In genomic region chr2:223944704-223945531, GRCh38 we compare ENCODE assay signal across 1 cellular context.
TF ChIP-seq lines count a peak whose summit lies in the region.

A gene with protein sequence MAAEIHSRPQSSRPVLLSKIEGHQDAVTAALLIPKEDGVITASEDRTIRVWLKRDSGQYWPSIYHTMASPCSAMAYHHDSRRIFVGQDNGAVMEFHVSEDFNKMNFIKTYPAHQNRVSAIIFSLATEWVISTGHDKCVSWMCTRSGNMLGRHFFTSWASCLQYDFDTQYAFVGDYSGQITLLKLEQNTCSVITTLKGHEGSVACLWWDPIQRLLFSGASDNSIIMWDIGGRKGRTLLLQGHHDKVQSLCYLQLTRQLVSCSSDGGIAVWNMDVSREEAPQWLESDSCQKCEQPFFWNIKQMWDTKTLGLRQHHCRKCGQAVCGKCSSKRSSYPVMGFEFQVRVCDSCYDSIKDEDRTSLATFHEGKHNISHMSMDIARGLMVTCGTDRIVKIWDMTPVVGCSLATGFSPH (minus strand): TSS chr2:223945335. CDS start chr2:223945284, 51 bp downstream.

TF ChIP-seq in HepG2, 621 proteins besides CTCF, POLR2A, EP300 and RAD21 (continued from another document and continues in another):
- TF ChIP-seq, protein P1, sequence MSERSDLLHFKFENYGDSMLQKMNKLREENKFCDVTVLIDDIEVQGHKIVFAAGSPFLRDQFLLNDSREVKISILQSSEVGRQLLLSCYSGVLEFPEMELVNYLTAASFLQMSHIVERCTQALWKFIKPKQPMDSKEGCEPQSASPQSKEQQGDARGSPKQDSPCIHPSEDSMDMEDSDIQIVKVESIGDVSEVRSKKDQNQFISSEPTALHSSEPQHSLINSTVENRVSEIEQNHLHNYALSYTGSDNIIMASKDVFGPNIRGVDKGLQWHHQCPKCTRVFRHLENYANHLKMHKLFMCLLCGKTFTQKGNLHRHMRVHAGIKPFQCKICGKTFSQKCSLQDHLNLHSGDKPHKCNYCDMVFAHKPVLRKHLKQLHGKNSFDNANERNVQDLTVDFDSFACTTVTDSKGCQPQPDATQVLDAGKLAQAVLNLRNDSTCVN (CRISPR knock-in tag; IDR thresholded peaks at IDR 0.05; ENCODE audit: borderline replicate concordance), result peak; percentile 92
- TF ChIP-seq GPN1 (CRISPR knock-in tag; IDR thresholded peaks at IDR 0.05; ENCODE audit: borderline replicate concordance), result no peak
- no peak for TF ChIP-seq PRPF4 (IDR thresholded peaks at IDR 0.05; ENCODE audit: low read depth, low read length, poor library complexity, severe bottlenecking)
- TF ChIP-seq ZNF205 (CRISPR knock-in tag; IDR thresholded peaks at IDR 0.05), result peak; percentile 79; the same call in 1 of the 2 replicates
- TF ChIP-seq, protein P2, sequence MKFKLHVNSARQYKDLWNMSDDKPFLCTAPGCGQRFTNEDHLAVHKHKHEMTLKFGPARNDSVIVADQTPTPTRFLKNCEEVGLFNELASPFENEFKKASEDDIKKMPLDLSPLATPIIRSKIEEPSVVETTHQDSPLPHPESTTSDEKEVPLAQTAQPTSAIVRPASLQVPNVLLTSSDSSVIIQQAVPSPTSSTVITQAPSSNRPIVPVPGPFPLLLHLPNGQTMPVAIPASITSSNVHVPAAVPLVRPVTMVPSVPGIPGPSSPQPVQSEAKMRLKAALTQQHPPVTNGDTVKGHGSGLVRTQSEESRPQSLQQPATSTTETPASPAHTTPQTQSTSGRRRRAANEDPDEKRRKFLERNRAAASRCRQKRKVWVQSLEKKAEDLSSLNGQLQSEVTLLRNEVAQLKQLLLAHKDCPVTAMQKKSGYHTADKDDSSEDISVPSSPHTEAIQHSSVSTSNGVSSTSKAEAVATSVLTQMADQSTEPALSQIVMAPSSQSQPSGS (CRISPR knock-in tag; IDR thresholded peaks at IDR 0.05), result peak; percentile 88
- peak; percentile 93 for TF ChIP-seq SRF (IDR thresholded peaks at IDR 0.05; ENCODE audit: low read depth, low read length)
- no peak for TF ChIP-seq ATF7 (IDR thresholded peaks at IDR 0.05)
- TF ChIP-seq ATF7 (CRISPR knock-in tag; IDR thresholded peaks at IDR 0.05), result no peak
- peak; percentile 85 for TF ChIP-seq MIXL1 (CRISPR knock-in tag; IDR thresholded peaks at IDR 0.05)
- peak; percentile 46 for TF ChIP-seq TBL1XR1 (IDR thresholded peaks at IDR 0.05; ENCODE audit: borderline replicate concordance, low read length, partially characterized antibody)
- TF ChIP-seq, protein P3, sequence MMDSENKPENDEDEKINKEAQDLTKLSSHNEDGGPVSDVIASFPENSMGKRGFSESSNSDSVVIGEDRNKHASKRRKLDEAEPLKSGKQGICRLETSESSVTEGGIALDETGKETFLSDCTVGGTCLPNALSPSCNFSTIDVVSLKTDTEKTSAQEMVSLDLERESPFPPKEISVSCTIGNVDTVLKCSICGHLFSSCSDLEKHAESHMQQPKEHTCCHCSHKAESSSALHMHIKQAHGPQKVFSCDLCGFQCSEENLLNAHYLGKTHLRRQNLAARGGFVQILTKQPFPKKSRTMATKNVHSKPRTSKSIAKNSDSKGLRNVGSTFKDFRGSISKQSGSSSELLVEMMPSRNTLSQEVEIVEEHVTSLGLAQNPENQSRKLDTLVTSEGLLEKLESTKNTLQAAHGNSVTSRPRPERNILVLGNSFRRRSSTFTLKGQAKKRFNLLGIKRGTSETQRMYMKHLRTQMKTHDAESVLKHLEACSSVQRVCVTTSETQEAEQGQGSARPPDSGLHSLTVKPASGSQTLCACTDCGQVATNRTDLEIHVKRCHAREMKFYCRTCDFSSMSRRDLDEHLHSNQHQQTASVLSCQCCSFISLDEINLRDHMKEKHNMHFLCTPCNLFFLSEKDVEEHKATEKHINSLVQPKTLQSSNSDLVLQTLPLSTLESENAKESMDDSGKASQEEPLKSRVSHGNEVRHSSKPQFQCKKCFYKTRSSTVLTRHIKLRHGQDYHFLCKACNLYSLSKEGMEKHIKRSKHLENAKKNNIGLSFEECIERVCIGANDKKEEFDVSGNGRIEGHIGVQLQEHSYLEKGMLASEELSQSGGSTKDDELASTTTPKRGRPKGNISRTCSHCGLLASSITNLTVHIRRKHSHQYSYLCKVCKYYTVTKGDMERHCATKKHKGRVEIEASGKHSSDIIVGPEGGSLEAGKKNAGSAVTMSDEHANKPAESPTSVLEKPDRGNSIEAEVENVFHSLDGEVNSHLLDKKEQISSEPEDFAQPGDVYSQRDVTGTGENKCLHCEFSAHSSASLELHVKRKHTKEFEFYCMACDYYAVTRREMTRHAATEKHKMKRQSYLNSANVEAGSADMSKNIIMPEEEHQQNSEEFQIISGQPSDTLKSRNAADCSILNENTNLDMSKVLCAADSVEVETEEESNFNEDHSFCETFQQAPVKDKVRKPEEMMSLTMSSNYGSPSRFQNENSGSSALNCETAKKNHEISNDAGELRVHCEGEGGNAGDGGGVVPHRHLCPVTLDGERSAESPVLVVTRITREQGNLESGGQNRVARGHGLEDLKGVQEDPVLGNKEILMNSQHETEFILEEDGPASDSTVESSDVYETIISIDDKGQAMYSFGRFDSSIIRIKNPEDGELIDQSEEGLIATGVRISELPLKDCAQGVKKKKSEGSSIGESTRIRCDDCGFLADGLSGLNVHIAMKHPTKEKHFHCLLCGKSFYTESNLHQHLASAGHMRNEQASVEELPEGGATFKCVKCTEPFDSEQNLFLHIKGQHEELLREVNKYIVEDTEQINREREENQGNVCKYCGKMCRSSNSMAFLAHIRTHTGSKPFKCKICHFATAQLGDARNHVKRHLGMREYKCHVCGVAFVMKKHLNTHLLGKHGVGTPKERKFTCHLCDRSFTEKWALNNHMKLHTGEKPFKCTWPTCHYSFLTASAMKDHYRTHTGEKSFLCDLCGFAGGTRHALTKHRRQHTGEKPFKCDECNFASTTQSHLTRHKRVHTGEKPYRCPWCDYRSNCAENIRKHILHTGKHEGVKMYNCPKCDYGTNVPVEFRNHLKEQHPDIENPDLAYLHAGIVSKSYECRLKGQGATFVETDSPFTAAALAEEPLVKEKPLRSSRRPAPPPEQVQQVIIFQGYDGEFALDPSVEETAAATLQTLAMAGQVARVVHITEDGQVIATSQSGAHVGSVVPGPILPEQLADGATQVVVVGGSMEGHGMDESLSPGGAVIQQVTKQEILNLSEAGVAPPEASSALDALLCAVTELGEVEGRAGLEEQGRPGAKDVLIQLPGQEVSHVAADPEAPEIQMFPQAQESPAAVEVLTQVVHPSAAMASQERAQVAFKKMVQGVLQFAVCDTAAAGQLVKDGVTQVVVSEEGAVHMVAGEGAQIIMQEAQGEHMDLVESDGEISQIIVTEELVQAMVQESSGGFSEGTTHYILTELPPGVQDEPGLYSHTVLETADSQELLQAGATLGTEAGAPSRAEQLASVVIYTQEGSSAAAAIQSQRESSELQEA (CRISPR knock-in tag; IDR thresholded peaks at IDR 0.05; ENCODE audit: not compliant biosample characterization), result peak; percentile 55
- peak; percentile 94; the same call in 1 of the 2 replicates for TF ChIP-seq GLI4 (CRISPR knock-in tag; IDR thresholded peaks at IDR 0.05; ENCODE audit: borderline replicate concordance)
- peak; percentile 99 for TF ChIP-seq BRD4 (CRISPR knock-in tag; IDR thresholded peaks at IDR 0.05)
- peak; percentile 98 for TF ChIP-seq ZNF709 (CRISPR knock-in tag; IDR thresholded peaks at IDR 0.05)
- peak; percentile 94 for TF ChIP-seq ZNF607 (CRISPR knock-in tag; IDR thresholded peaks at IDR 0.05; ENCODE audit: borderline replicate concordance)
- no peak; the same call in 1 of the 2 replicates for TF ChIP-seq PAWR (CRISPR knock-in tag; IDR thresholded peaks at IDR 0.05; ENCODE audit: borderline replicate concordance)
- TF ChIP-seq ZNF570 (CRISPR knock-in tag; IDR thresholded peaks at IDR 0.05; ENCODE audit: borderline replicate concordance), result no peak
- no peak for TF ChIP-seq MBD4 (IDR thresholded peaks at IDR 0.05; ENCODE audit: borderline replicate concordance, low read length)
- peak; percentile 69; the same call in 1 of the 2 replicates for TF ChIP-seq FOXK1 (CRISPR knock-in tag; IDR thresholded peaks at IDR 0.05; ENCODE audit: borderline replicate concordance, low read depth)
- TF ChIP-seq ZFY (CRISPR knock-in tag; IDR thresholded peaks at IDR 0.05), result peak; percentile 99
- TF ChIP-seq MTA1 (CRISPR knock-in tag; IDR thresholded peaks at IDR 0.05; ENCODE audit: borderline replicate concordance), result no peak
- peak; percentile 61; the same call in 1 of the 2 replicates for TF ChIP-seq ZNF138 (CRISPR knock-in tag; IDR thresholded peaks at IDR 0.05; ENCODE audit: low read depth)
- TF ChIP-seq U2AF1 (optimal IDR thresholded peaks at IDR 0.05; ENCODE audit: low read depth, low read length), result peak; percentile 89
- TF ChIP-seq CENPX (CRISPR knock-in tag; IDR thresholded peaks at IDR 0.05), result no peak
- TF ChIP-seq ZNF460 (CRISPR knock-in tag; IDR thresholded peaks at IDR 0.05; ENCODE audit: borderline replicate concordance), result no peak; the same call in 1 of the 2 replicates
- TF ChIP-seq ZBTB39 (CRISPR knock-in tag; IDR thresholded peaks at IDR 0.05), result peak; percentile 81; the same call in 1 of the 2 replicates
- peak; percentile 82; the same call in 1 of the 2 replicates for TF ChIP-seq ZNF841 (CRISPR knock-in tag; IDR thresholded peaks at IDR 0.05; ENCODE audit: borderline replicate concordance)
- no peak; the same call in 1 of the 2 replicates for TF ChIP-seq PAX8 (CRISPR knock-in tag; IDR thresholded peaks at IDR 0.05; ENCODE audit: borderline replicate concordance)
- TF ChIP-seq, protein P4, sequence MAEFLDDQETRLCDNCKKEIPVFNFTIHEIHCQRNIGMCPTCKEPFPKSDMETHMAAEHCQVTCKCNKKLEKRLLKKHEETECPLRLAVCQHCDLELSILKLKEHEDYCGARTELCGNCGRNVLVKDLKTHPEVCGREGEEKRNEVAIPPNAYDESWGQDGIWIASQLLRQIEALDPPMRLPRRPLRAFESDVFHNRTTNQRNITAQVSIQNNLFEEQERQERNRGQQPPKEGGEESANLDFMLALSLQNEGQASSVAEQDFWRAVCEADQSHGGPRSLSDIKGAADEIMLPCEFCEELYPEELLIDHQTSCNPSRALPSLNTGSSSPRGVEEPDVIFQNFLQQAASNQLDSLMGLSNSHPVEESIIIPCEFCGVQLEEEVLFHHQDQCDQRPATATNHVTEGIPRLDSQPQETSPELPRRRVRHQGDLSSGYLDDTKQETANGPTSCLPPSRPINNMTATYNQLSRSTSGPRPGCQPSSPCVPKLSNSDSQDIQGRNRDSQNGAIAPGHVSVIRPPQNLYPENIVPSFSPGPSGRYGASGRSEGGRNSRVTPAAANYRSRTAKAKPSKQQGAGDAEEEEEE (CRISPR knock-in tag; IDR thresholded peaks at IDR 0.05; ENCODE audit: borderline replicate concordance), result 0 out of 2 replicates have a peak, but pooled peaks have one; percentile 51
- TF ChIP-seq ZSCAN12 (CRISPR knock-in tag; IDR thresholded peaks at IDR 0.05), result no peak
- TF ChIP-seq, protein P5, sequence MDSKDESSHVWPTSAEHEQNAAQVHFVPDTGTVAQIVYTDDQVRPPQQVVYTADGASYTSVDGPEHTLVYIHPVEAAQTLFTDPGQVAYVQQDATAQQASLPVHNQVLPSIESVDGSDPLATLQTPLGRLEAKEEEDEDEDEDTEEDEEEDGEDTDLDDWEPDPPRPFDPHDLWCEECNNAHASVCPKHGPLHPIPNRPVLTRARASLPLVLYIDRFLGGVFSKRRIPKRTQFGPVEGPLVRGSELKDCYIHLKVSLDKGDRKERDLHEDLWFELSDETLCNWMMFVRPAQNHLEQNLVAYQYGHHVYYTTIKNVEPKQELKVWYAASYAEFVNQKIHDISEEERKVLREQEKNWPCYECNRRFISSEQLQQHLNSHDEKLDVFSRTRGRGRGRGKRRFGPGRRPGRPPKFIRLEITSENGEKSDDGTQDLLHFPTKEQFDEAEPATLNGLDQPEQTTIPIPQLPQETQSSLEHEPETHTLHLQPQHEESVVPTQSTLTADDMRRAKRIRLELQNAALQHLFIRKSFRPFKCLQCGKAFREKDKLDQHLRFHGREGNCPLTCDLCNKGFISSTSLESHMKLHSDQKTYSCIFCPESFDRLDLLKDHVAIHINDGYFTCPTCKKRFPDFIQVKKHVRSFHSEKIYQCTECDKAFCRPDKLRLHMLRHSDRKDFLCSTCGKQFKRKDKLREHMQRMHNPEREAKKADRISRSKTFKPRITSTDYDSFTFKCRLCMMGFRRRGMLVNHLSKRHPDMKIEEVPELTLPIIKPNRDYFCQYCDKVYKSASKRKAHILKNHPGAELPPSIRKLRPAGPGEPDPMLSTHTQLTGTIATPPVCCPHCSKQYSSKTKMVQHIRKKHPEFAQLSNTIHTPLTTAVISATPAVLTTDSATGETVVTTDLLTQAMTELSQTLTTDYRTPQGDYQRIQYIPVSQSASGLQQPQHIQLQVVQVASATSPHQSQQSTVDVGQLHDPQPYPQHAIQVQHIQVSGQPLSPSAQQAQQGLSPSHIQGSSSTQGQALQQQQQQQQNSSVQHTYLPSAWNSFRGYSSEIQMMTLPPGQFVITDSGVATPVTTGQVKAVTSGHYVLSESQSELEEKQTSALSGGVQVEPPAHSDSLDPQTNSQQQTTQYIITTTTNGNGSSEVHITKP (CRISPR knock-in tag; IDR thresholded peaks at IDR 0.05; ENCODE audit: low read depth), result 0 out of 2 replicates have a peak, but pooled peaks have one; percentile 39
- peak; percentile 96 for TF ChIP-seq SALL1 (CRISPR knock-in tag; IDR thresholded peaks at IDR 0.05)
- peak; percentile 98 for TF ChIP-seq ZNF766 (CRISPR knock-in tag; IDR thresholded peaks at IDR 0.05; ENCODE audit: borderline replicate concordance)
- TF ChIP-seq MLLT10 (CRISPR knock-in tag; IDR thresholded peaks at IDR 0.05), result no peak
- no peak for TF ChIP-seq DDIT3 (CRISPR knock-in tag; IDR thresholded peaks at IDR 0.05)
- no peak for TF ChIP-seq NR3C1 (CRISPR knock-in tag; IDR thresholded peaks at IDR 0.05)
- no peak for TF ChIP-seq ZNF251 (CRISPR knock-in tag; IDR thresholded peaks at IDR 0.05)
- TF ChIP-seq GATA4 (IDR thresholded peaks at IDR 0.05; ENCODE audit: borderline replicate concordance, low read depth), result peak; percentile 74
- TF ChIP-seq ZNF530 (CRISPR knock-in tag; IDR thresholded peaks at IDR 0.05; ENCODE audit: low read depth), result no peak
- TF ChIP-seq TOPORS (CRISPR knock-in tag; IDR thresholded peaks at IDR 0.05), result peak; percentile 67
- peak; percentile 63; the same call in 1 of the 2 replicates for TF ChIP-seq ZSCAN25 (CRISPR knock-in tag; IDR thresholded peaks at IDR 0.05)
- peak; percentile 86 for TF ChIP-seq NFKBIZ (CRISPR knock-in tag; IDR thresholded peaks at IDR 0.05)
- TF ChIP-seq HNRNPK (IDR thresholded peaks at IDR 0.05; ENCODE audit: low read depth, low read length, poor library complexity, severe bottlenecking), result peak; percentile 99
- peak; percentile 96 for TF ChIP-seq ZNF33B (CRISPR knock-in tag; IDR thresholded peaks at IDR 0.05)
